In the genomic region with DNA sequence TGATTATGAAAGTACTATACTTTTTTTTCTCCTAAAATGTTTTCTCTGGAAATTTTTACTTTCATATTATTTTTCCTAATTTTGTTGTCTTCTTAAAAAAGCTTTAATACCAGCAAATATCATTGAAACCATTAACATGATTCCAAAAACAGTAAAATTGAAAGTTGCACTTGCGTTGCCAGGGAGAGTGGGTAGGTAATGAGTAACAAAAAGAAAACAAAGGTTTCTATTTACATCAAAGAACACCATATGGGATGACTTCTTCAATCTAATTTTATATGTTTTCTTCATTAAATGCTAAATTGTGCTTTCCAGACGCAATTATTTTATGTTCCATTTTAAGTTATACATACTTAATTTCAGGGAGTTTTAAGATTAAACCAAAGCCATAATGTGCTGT, we compare ENCODE assay signal across 18 cellular contexts.
DNase-seq lines count a peak whose midpoint lies in the region; ATAC-seq and FAIRE-seq lines count a peak whose summit lies in the region.
"Had no signal": no experiment of that assay in that cellular context is flagged by ENCODE, and none has a peak within 500 bp of the region (broad histone marks: within the 10 kb centered on the region; RNA-seq: fewer than 3 reads in every experiment).

No MANE protein-coding gene starts in this region.

- FAIRE-seq in colon (lab: Jason Lieb, UNC) (peak; percentile 97), frontal cortex (lab: Jason Lieb, UNC) (peak; percentile 21)
- FAIRE-seq: D721Med, GM12891, GM19239 had no signal

- ATAC-seq in HG03342 (IDR thresholded peaks at IDR 0.05; ENCODE audit: unreplicated experiment): peak; percentile 63
- ATAC-seq: A549; CD8-positive, alpha-beta T cell had no signal

- no peak for DNase-seq in frontal cortex (ENCODE audit: low spot score in 2 of 2)
- DNase-seq in activated T-cell treated with anti-CD3 and anti-CD28 coated beads for 4 hours: no peak
- DNase-seq in DMS53 (lab: John Stamatoyannopoulos, UW): no peak
- DNase-seq: AML-193; Caco-2; Calu3; CD4-positive, alpha-beta T cell; CD8-positive, alpha-beta T cell; DMS79; DND-41; EL; GDM1 had no signal
